1 cellular context compared by ENCODE assay signal in the genomic region with DNA sequence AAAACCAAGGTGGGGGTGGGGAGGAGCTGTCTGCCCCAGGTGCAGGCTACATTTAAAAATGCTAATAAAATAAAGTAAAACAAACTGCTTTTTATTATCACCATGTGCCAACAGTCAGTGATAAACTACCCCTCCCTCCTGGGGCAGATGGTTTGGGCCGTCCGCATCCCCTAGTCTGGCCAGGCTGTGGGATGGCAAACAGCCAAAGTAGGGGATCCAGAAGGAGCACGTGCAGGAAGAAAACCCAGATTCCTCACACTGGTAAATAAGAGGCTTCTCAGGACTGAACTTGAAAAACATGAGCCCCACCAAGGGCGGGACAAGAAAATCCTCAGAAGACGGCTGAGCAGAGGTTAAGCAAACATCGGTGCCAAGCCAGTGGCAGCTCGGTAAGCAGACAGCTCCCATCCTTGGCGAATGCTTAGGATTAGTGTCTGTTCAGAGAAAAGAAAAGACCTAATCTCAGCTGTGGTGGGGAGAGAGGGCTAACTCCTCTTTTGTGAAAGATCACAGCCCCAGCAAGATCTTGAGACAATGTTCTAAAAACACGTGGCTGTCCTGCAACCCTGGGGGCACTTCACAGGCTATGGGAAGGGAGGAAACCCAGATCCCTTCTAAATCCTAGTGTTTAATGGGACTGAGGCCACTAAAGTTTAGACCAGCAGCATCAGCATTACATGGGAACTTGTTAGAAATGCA.
TF ChIP-seq lines count a peak whose summit lies in the region.

No MANE protein-coding gene starts in this region.

TF ChIP-seq in SK-N-SH, 30 proteins besides CTCF, POLR2A, EP300 and RAD21 (continued from another document):
- TF ChIP-seq, protein P1, sequence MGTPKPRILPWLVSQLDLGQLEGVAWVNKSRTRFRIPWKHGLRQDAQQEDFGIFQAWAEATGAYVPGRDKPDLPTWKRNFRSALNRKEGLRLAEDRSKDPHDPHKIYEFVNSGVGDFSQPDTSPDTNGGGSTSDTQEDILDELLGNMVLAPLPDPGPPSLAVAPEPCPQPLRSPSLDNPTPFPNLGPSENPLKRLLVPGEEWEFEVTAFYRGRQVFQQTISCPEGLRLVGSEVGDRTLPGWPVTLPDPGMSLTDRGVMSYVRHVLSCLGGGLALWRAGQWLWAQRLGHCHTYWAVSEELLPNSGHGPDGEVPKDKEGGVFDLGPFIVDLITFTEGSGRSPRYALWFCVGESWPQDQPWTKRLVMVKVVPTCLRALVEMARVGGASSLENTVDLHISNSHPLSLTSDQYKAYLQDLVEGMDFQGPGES (IDR thresholded peaks at IDR 0.05; ENCODE audit: low read depth, low read length): no peak
- TF ChIP-seq, protein P2, sequence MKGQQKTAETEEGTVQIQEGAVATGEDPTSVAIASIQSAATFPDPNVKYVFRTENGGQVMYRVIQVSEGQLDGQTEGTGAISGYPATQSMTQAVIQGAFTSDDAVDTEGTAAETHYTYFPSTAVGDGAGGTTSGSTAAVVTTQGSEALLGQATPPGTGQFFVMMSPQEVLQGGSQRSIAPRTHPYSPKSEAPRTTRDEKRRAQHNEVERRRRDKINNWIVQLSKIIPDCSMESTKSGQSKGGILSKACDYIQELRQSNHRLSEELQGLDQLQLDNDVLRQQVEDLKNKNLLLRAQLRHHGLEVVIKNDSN (IDR thresholded peaks at IDR 0.05; ENCODE audit: borderline replicate concordance, low read depth): no peak
- TF ChIP-seq, protein P3, sequence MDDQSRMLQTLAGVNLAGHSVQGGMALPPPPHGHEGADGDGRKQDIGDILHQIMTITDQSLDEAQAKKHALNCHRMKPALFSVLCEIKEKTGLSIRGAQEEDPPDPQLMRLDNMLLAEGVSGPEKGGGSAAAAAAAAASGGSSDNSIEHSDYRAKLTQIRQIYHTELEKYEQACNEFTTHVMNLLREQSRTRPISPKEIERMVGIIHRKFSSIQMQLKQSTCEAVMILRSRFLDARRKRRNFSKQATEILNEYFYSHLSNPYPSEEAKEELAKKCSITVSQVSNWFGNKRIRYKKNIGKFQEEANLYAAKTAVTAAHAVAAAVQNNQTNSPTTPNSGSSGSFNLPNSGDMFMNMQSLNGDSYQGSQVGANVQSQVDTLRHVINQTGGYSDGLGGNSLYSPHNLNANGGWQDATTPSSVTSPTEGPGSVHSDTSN (IDR thresholded peaks at IDR 0.05): no peak
- TF ChIP-seq SMC3 (IDR thresholded peaks at IDR 0.05; ENCODE audit: low read depth, low read length) (no peak), FOXM1 (IDR thresholded peaks at IDR 0.05; ENCODE audit: low read depth) (no peak), TEAD4 (IDR thresholded peaks at IDR 0.05; ENCODE audit: borderline replicate concordance, insufficient read depth) (no peak), JUND (IDR thresholded peaks at IDR 0.05) (no peak)
- TF ChIP-seq, protein P4, sequence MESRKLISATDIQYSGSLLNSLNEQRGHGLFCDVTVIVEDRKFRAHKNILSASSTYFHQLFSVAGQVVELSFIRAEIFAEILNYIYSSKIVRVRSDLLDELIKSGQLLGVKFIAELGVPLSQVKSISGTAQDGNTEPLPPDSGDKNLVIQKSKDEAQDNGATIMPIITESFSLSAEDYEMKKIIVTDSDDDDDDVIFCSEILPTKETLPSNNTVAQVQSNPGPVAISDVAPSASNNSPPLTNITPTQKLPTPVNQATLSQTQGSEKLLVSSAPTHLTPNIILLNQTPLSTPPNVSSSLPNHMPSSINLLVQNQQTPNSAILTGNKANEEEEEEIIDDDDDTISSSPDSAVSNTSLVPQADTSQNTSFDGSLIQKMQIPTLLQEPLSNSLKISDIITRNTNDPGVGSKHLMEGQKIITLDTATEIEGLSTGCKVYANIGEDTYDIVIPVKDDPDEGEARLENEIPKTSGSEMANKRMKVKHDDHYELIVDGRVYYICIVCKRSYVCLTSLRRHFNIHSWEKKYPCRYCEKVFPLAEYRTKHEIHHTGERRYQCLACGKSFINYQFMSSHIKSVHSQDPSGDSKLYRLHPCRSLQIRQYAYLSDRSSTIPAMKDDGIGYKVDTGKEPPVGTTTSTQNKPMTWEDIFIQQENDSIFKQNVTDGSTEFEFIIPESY (IDR thresholded peaks at IDR 0.05; ENCODE audit: borderline replicate concordance, low read depth): no peak
